10 cellular contexts compared by ENCODE assay signal in the genomic region with DNA sequence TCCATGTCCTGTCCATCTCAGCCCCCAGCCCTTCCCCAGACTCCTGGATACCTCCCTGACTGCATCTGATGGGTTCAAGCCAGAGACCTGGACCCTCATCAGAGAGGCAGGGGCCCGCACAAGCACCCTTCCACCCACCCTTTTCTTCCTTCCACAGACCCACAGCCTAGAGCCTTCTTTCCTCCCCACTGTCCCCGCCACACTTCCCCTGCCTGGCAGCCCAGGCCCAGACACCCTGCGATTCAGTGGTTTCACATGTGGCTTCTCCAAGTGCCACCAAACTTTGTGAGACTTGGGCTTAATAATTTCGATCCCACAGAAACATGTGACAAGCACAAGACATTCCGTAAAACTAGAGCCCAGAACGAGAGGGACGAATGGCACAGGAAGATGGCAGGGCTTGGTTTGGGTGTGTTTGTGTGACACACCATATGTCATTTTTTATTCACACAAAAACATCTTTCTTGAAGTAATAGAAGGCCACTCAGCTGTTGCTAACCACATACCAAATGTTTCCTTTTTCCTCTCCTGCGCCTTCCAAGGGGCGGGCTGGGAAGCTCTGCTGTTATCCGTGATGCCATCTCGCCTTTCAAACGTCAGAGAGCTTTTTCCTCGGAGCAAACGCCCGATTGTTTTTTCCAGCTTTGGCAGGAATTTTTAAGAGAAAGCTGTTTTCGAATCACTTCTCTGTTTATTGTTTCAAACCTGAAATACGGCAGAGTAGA.
DNase-seq lines count a peak whose midpoint lies in the region; ATAC-seq lines count a peak whose summit lies in the region.
"Had no signal": no experiment of that assay in that cellular context is flagged by ENCODE, and none has a peak within 500 bp of the region (broad histone marks: within the 10 kb centered on the region; RNA-seq: fewer than 3 reads in every experiment).

No MANE protein-coding gene starts in this region.

- no peak overlapping the region for H3K4me3 Mint-ChIP-seq in activated naive CD8-positive, alpha-beta T cell treated with anti-CD3 and anti-CD28 coated beads for 36 hours
- H3K4me3 Mint-ChIP-seq in stimulated activated naive B cell treated with anti-CD40 and anti-IgM and Interleukin-4, amounts not matched to agents 10 μg/mL and 1 μg/mL and 100 μg/mL, for 72 hours = peak overlapping the region; percentile 71 to 82
- H3K4me3 Mint-ChIP-seq: activated naive CD8-positive, alpha-beta T cell treated with anti-CD3 and anti-CD28 coated beads, Interleukin-2, amount 10 ng/mL, durations not matched to agents 7 days and 5 days had no signal

- no peaks in the 10 kb centered on the region for H3K9me3 Mint-ChIP-seq in activated naive CD8-positive, alpha-beta T cell treated with anti-CD3 and anti-CD28 coated beads for 36 hours
- H3K9me3 Mint-ChIP-seq in stimulated activated naive B cell treated with anti-CD40 and anti-IgM and Interleukin-4, amounts not matched to agents 10 μg/mL and 1 μg/mL and 100 μg/mL, for 72 hours = peaks cover 5 to 14% of the 10 kb centered on the region in 2 donors
- H3K9me3 Mint-ChIP-seq: activated naive CD8-positive, alpha-beta T cell treated with anti-CD3 and anti-CD28 coated beads, Interleukin-2, amount 10 ng/mL, durations not matched to agents 7 days and 5 days had no signal

- no peak for DNase-seq in activated naive CD8-positive, alpha-beta T cell treated with anti-CD3 and anti-CD28 coated beads for 36 hours
- DNase-seq in hepatic stellate cell (ENCODE audit: low spot score) (peak; percentile 93), DMS53 treated with DMSO at 0.1 percent for 48 hours (lab: John Stamatoyannopoulos, UW; ENCODE audit: unreplicated experiment) (no peak), NCI-H748 treated with DMSO at 0.1 percent for 48 hours (lab: John Stamatoyannopoulos, UW) (no peak), left lobe of liver (ENCODE audit: low spot score) (no peak)
- DNase-seq in stimulated activated naive B cell treated with anti-CD40 and anti-IgM and Interleukin-4, amounts not matched to agents 10 μg/mL and 1 μg/mL and 100 μg/mL, for 72 hours = no peak
- DNase-seq in activated CD4-positive, CD25-positive, alpha-beta regulatory T cell (lab: John Stamatoyannopoulos, UW) = no peak
- DNase-seq: activated naive CD8-positive, alpha-beta T cell treated with anti-CD3 and anti-CD28 coated beads, Interleukin-2, amount 10 ng/mL, durations not matched to agents 7 days and 5 days; NCI-H1694 treated with DMSO at 0.1 percent for 48 hours had no signal

- ATAC-seq in GM19438 (IDR thresholded peaks at IDR 0.05; ENCODE audit: low read depth, unreplicated experiment) (peak; percentile 4), left lobe of liver (no peak)
- peak; percentile 32 to 47 for ATAC-seq in stimulated activated naive B cell treated with anti-CD40 and anti-IgM and Interleukin-4, amounts not matched to agents 10 μg/mL and 1 μg/mL and 100 μg/mL, for 72 hours (replicated peaks)

- peaks cover 13% of the 10 kb centered on the region for H3K4me1 Mint-ChIP-seq in activated naive CD8-positive, alpha-beta T cell treated with anti-CD3 and anti-CD28 coated beads for 36 hours
- peaks cover 57 to 75% of the 10 kb centered on the region in 2 donors for H3K4me1 Mint-ChIP-seq in stimulated activated naive B cell treated with anti-CD40 and anti-IgM and Interleukin-4, amounts not matched to agents 10 μg/mL and 1 μg/mL and 100 μg/mL, for 72 hours

- peak overlapping the region; percentile 42 for H3K27ac Mint-ChIP-seq in activated naive CD8-positive, alpha-beta T cell treated with anti-CD3 and anti-CD28 coated beads for 36 hours
- H3K27ac Mint-ChIP-seq in stimulated activated naive B cell treated with anti-CD40 and anti-IgM and Interleukin-4, amounts not matched to agents 10 μg/mL and 1 μg/mL and 100 μg/mL, for 72 hours = peak overlapping the region; percentile 89
- H3K27ac Mint-ChIP-seq: activated naive CD8-positive, alpha-beta T cell treated with anti-CD3 and anti-CD28 coated beads, Interleukin-2, amount 10 ng/mL, durations not matched to agents 7 days and 5 days had no signal

- no peaks in the 10 kb centered on the region for H3K27me3 Mint-ChIP-seq in activated naive CD8-positive, alpha-beta T cell treated with anti-CD3 and anti-CD28 coated beads for 36 hours
- H3K27me3 Mint-ChIP-seq in stimulated activated naive B cell treated with anti-CD40 and anti-IgM and Interleukin-4, amounts not matched to agents 10 μg/mL and 1 μg/mL and 100 μg/mL, for 72 hours = no peaks in the 10 kb centered on the region
- H3K27me3 Mint-ChIP-seq: activated naive CD8-positive, alpha-beta T cell treated with anti-CD3 and anti-CD28 coated beads, Interleukin-2, amount 10 ng/mL, durations not matched to agents 7 days and 5 days had no signal

- no peaks in the 10 kb centered on the region for H3K36me3 Mint-ChIP-seq in activated naive CD8-positive, alpha-beta T cell treated with anti-CD3 and anti-CD28 coated beads for 36 hours
- peaks cover 18 to 33% of the 10 kb centered on the region in 2 donors for H3K36me3 Mint-ChIP-seq in stimulated activated naive B cell treated with anti-CD40 and anti-IgM and Interleukin-4, amounts not matched to agents 10 μg/mL and 1 μg/mL and 100 μg/mL, for 72 hours
